ENCODE assay signal across 9 cellular contexts in genomic region chr1:230270940-230271325, GRCh38.
DNase-seq lines count a peak whose midpoint lies in the region; ATAC-seq, FAIRE-seq and TF ChIP-seq lines count a peak whose summit lies in the region.
"Had no signal": no experiment of that assay in that cellular context is flagged by ENCODE, and none has a peak within 500 bp of the region (broad histone marks: within the 10 kb centered on the region; RNA-seq: fewer than 3 reads in every experiment).

No MANE protein-coding gene starts in this region.

- ATAC-seq in GM18519 (IDR thresholded peaks at IDR 0.05; ENCODE audit: low FRiP score, unreplicated experiment) (peak; percentile 19), HG03469 (IDR thresholded peaks at IDR 0.05; ENCODE audit: unreplicated experiment) (peak; percentile 12), GM12878 (peak; percentile 18), HG02623 (IDR thresholded peaks at IDR 0.05; ENCODE audit: unreplicated experiment) (no peak)

- RAD21 ChIA-PET in GM12878 (lab: Charles Lee; ENCODE audit: unreplicated experiment) = no interaction called here

- no peak for TF ChIP-seq POLR2A in GM12878 (IDR thresholded peaks at IDR 0.05; ENCODE audit: low read depth, low read length)

- SMC1A ChIA-PET in GM12878 (lab: Charles Lee; ENCODE audit: uncharacterized antibody, unreplicated experiment) = interaction anchor here (0.6 kb wide), 1 partner anchor 137 kb away, joined by 4 read pairs; no protein-coding TSS in a partner anchor

- no peak overlapping the region for H3K27ac ChIP-seq in GM12878 (ENCODE audit: control insufficient read depth, insufficient read depth)
- peak overlapping the region; percentile 71 for H3K27ac ChIP-seq in osteoblast (ENCODE audit: low read depth, low read length)
- H3K27ac ChIP-seq: epithelial cell of prostate had no signal

- peaks cover 13% of the 10 kb centered on the region for H3K4me1 ChIP-seq in GM12878 (ENCODE audit: control insufficient read depth, insufficient read depth, low read length)
- H3K4me1 ChIP-seq in osteoblast (ENCODE audit: insufficient read depth, low read length) = peaks cover 10% of the 10 kb centered on the region

- POLR2A ChIA-PET in GM12878 (lab: Charles Lee) = no interaction called here

- H3K9ac ChIP-seq in GM12878 (ENCODE audit: control insufficient read depth, insufficient read depth, low read length) = no peak overlapping the region

- H3K9me3 ChIP-seq in GM12878 (replicated peaks; ENCODE audit: control insufficient read depth, insufficient read depth, low read length) = no peaks in the 10 kb centered on the region
- H3K9me3 ChIP-seq in osteoblast (ENCODE audit: low read depth, low read length) = no peaks in the 10 kb centered on the region

- DNase-seq in GM12878 (ENCODE audit: low read depth, low spot score) (no peak), osteoblast (ENCODE audit: insufficient read length, low spot score, missing footprints) (no peak), NCI-H2227 treated with DMSO at 0.1 percent for 48 hours (lab: John Stamatoyannopoulos, UW) (no peak), 8988T (no peak)
- DNase-seq: NCI-H446 treated with DMSO at 0.1 percent for 48 hours had no signal

- peaks cover 0 to 4% of the 10 kb centered on the region in 2 experiments; a peak in 2 of 4 replicates for H3K36me3 ChIP-seq in GM12878 (ENCODE audit: control insufficient read depth in 2 of 2, insufficient read depth in 2 of 2, low read length in 1 of 2)
- peaks cover 47% of the 10 kb centered on the region for H3K36me3 ChIP-seq in osteoblast (ENCODE audit: insufficient read depth, low read length)

- TF ChIP-seq CTCF in GM12878 (IDR thresholded peaks at IDR 0.05 in 2 of 3, conservative IDR thresholded peaks at IDR 0.05 in 1 of 3; ENCODE audit: control insufficient read depth in 2 of 3, extremely low read depth in 1 of 3, insufficient read depth in 1 of 3, low read depth in 3 of 3, low read length in 3 of 3) (no peak), osteoblast (IDR thresholded peaks at IDR 0.05; ENCODE audit: extremely low read depth, low read depth, low read length) (no peak)

- H3K4me2 ChIP-seq in GM12878 (ENCODE audit: control insufficient read depth, insufficient read depth) (no peak overlapping the region), osteoblast (ENCODE audit: insufficient read depth, low read length) (no peak overlapping the region)

- 88% methylated on average over 6 of the region's 6 CpGs for WGBS in GM12878 (ENCODE audit: insufficient coverage, insufficient replicate concordance, low lambda C conversion rate, missing lambda C conversion rate)

- H3K79me2 ChIP-seq in GM12878 (ENCODE audit: control insufficient read depth, insufficient read depth, low read length) = no peaks in the 10 kb centered on the region
- no peaks in the 10 kb centered on the region for H3K79me2 ChIP-seq in osteoblast (ENCODE audit: insufficient read depth, low read length)

- no peak for TF ChIP-seq RAD21 in GM12878 (IDR thresholded peaks at IDR 0.05; ENCODE audit: insufficient read depth, low read depth, low read length)

- H4K20me1 ChIP-seq in GM12878 (ENCODE audit: control insufficient read depth, insufficient read depth) = no peaks in the 10 kb centered on the region
- peaks cover 6% of the 10 kb centered on the region for H4K20me1 ChIP-seq in osteoblast (ENCODE audit: insufficient read depth, low read length)

- TF ChIP-seq EP300 in GM12878 (IDR thresholded peaks at IDR 0.05; ENCODE audit: borderline replicate concordance in 1 of 2, control insufficient read depth in 1 of 2, low read depth in 2 of 2, low read length in 2 of 2) = no peak

- H3K4me3 ChIP-seq in GM12878 (no peak overlapping the region), osteoblast (ENCODE audit: insufficient read depth, low read length) (no peak overlapping the region)

- intact Hi-C loops in GM12878 (cut with micrococcal nuclease; ENCODE audit: unreplicated experiment) = no loop called here

- no peaks in the 10 kb centered on the region for H3K27me3 ChIP-seq in GM12878 (replicated peaks in 1 of 2; ENCODE audit: control insufficient read depth in 2 of 2, insufficient read depth in 2 of 2, low read length in 1 of 2)
- no peaks in the 10 kb centered on the region for H3K27me3 ChIP-seq in osteoblast (ENCODE audit: insufficient read depth, low read length)

- CTCF ChIA-PET in GM12878 (lab: Yijun Ruan, JAX) = interaction anchor here (0.7 kb wide), 1 partner anchor 167 kb away, joined by 4 read pairs; no protein-coding TSS in a partner anchor

- H2AFZ ChIP-seq in GM12878 (ENCODE audit: control insufficient read depth, low read depth, low read length) (no peak overlapping the region), osteoblast (ENCODE audit: low read length) (no peak overlapping the region)

- in situ Hi-C loops in GM12878 (cut with MboI) = no loop called here

- peak; percentile 31 for FAIRE-seq in GM12878 (lab: Jason Lieb, UNC)

- no TSS peak for BruUV-seq in GM12878 (replicated peaks; lab: Mats Ljungman, UMichigan)

TF ChIP-seq in GM12878, 131 proteins besides CTCF, POLR2A, EP300 and RAD21 (continues in another document):
- TF ChIP-seq ZZZ3 (IDR thresholded peaks at IDR 0.05; ENCODE audit: control insufficient read depth, insufficient read length, low read depth) (no peak), EED (IDR thresholded peaks at IDR 0.05; ENCODE audit: low read depth) (no peak), BCLAF1 (IDR thresholded peaks at IDR 0.05) (no peak), RB1 (IDR thresholded peaks at IDR 0.05; ENCODE audit: borderline replicate concordance) (no peak), NRF1 (conservative IDR thresholded peaks at IDR 0.05; ENCODE audit: low read depth, low read length) (no peak), DPF2 (IDR thresholded peaks at IDR 0.05) (no peak), KAT2A (conservative IDR thresholded peaks at IDR 0.05; ENCODE audit: control insufficient read depth, low read depth, low read length) (no peak), ZBTB40 (IDR thresholded peaks at IDR 0.05; ENCODE audit: borderline replicate concordance) (no peak), RELB (IDR thresholded peaks at IDR 0.05; ENCODE audit: low read depth) (no peak), CREM (IDR thresholded peaks at IDR 0.05; ENCODE audit: low read depth) (no peak)
